In the genomic region with DNA sequence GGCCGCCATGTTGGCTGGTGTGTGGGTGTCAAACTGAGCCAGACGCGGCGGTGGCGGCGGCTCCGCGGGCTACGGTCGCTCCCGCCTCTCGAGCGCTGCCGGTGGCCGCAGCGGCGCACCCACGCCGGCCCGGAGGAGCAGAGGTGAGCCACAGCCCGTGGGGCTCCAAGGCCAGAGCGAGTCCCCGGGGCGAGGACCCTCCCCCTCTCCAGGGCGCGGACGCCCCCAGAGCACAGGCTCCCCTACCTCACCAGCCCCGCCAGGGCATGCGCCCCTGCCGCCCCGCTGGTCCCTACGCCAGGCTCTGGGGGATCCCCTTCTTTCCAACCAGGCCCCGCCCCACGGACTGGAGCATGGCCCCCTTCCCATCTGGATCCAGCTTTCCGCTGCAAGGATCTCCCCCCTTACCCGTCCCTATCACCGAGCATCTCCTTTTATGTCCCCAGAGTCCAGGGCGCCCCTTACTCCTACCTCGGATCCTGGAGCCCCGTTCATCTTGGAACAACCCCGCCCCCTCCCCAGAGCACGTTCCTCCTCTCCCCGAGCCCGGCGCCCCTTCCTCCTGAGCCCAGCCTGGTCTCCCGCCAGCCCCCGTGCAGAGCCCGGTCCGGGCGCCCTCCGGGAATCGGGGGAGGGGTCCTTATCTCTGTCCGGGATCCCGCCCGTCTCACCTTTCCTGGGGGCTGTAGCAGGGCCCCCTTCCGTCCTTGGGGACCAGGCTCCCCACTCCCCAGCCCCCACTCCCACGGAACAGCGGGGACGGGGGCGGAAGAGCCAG, we compare ENCODE assay signal across 8 cellular contexts. TPM values are rescaled to one million over a fixed set of nuclear protein-coding genes. Genes with fewer than 3 reads are reported as not detected.
A peak's percentile ranks its signal among the peaks of the same experiment; 100 is the strongest.
DNase-seq lines count a peak whose midpoint lies in the region; ATAC-seq and TF ChIP-seq lines count a peak whose summit lies in the region.

No MANE protein-coding gene starts in this region.

- peaks cover 5% of the 10 kb centered on the region for H3K4me1 ChIP-seq in CD4-positive, alpha-beta memory T cell (ENCODE audit: insufficient read depth, low read length)
- H3K4me1 ChIP-seq in HUES6 (ENCODE audit: control insufficient read depth, insufficient read depth, low read length) = peaks cover 16% of the 10 kb centered on the region

- intact Hi-C loops in CD4-positive, alpha-beta memory T cell (cut with micrococcal nuclease) = no loop called here

- TF ChIP-seq CTCF in fibroblast of villous mesenchyme (IDR thresholded peaks at IDR 0.05; ENCODE audit: insufficient read depth, low read depth, low read length) (peak; percentile 15), osteocyte (IDR thresholded peaks at IDR 0.05) (no peak)

- no peaks in the 10 kb centered on the region for H3K27me3 ChIP-seq in CD4-positive, alpha-beta memory T cell (ENCODE audit: insufficient read depth, low read length)
- H3K27me3 ChIP-seq in HUES6 (ENCODE audit: control insufficient read depth, insufficient read depth, low read length) = no peaks in the 10 kb centered on the region

- no peaks in the 10 kb centered on the region for H3K9me3 Mint-ChIP-seq in CD4-positive, alpha-beta memory T cell
- H3K9me3 Mint-ChIP-seq in osteocyte (ENCODE audit: unreplicated experiment) = no peaks in the 10 kb centered on the region

- H3K9ac ChIP-seq in HUES6 (ENCODE audit: low read length) = peak overlapping the region; percentile 84

- H3K4me3 Mint-ChIP-seq in CD4-positive, alpha-beta memory T cell = peak overlapping the region; percentile 84 to 90 (median 85)
- peak overlapping the region; percentile 84 for H3K4me3 Mint-ChIP-seq in osteocyte (ENCODE audit: unreplicated experiment)

- peaks cover 0 to 10% (median 2%) of the 10 kb centered on the region in 4 donors for H3K4me1 Mint-ChIP-seq in CD4-positive, alpha-beta memory T cell
- H3K4me1 Mint-ChIP-seq in osteocyte (ENCODE audit: unreplicated experiment) = peaks cover 19% of the 10 kb centered on the region

- POLR2A ChIA-PET in CD4-positive, alpha-beta memory T cell (lab: Charles Lee; ENCODE audit: partially characterized antibody) = no interaction called here

- H3K36me3 Mint-ChIP-seq in CD4-positive, alpha-beta memory T cell = no peaks in the 10 kb centered on the region
- peaks cover 3% of the 10 kb centered on the region for H3K36me3 Mint-ChIP-seq in osteocyte (ENCODE audit: unreplicated experiment)

- H3K4me3 ChIP-seq in CD4-positive, alpha-beta memory T cell (ENCODE audit: low read length in 2 of 2) = peak overlapping the region; percentile 36 to 84
- H3K4me3 ChIP-seq in HUES6 (ENCODE audit: low read depth, low read length) = peak overlapping the region; percentile 94
- peak overlapping the region; percentile 97 for H3K4me3 ChIP-seq in fibroblast of villous mesenchyme (ENCODE audit: low read depth, low read length)

- no peaks in the 10 kb centered on the region for H3K36me3 ChIP-seq in CD4-positive, alpha-beta memory T cell (ENCODE audit: insufficient read depth, low read length)
- H3K36me3 ChIP-seq in HUES6 (ENCODE audit: control insufficient read depth, insufficient read depth, low read length) = no peaks in the 10 kb centered on the region

- ATAC-seq in GM19468 (IDR thresholded peaks at IDR 0.05; ENCODE audit: extremely low read depth, unreplicated experiment) = peak; percentile 14

- peak overlapping the region; percentile 41 for H3K27ac ChIP-seq in CD4-positive, alpha-beta memory T cell (ENCODE audit: low read depth, low read length)
- peak overlapping the region; percentile 73; the same call in 1 of the 2 replicates for H3K27ac ChIP-seq in HUES6 (ENCODE audit: low read depth, low read length)

- H3K27ac Mint-ChIP-seq in CD4-positive, alpha-beta memory T cell = peak overlapping the region in 3 of 7 donors; percentile 41 to 82 (median 52)
- H3K27ac Mint-ChIP-seq in osteocyte (ENCODE audit: unreplicated experiment) = no peak overlapping the region

- H3K27me3 Mint-ChIP-seq in CD4-positive, alpha-beta memory T cell = peaks cover 0 to 2% of the 10 kb centered on the region in 2 donors
- H3K27me3 Mint-ChIP-seq in osteocyte (ENCODE audit: unreplicated experiment) = no peaks in the 10 kb centered on the region

- CTCF ChIA-PET in CD4-positive, alpha-beta memory T cell (lab: Charles Lee; ENCODE audit: partially characterized antibody) = interaction anchor here (0.8 kb wide), 1 partner anchor 125 kb away, joined by 3 read pairs; a partner anchor contains a TSS

- H3K9me3 ChIP-seq in CD4-positive, alpha-beta memory T cell (ENCODE audit: control insufficient read depth in 1 of 2, low read length in 2 of 2) = no peaks in the 10 kb centered on the region
- H3K9me3 ChIP-seq in HUES6 (ENCODE audit: control insufficient read depth, insufficient read depth, low read depth, low read length) = no peaks in the 10 kb centered on the region

- DNase-seq in CD4-positive, alpha-beta memory T cell = peak in 4 of 5 donors; percentile 39 to 60 (median 54)
- peak; percentile 40 for DNase-seq in activated CD8-positive, alpha-beta memory T cell treated with anti-CD3 and anti-CD28 coated beads, Interleukin-2, amount 50 U/mL, for 4 hours
- DNase-seq in fibroblast of villous mesenchyme (ENCODE audit: low read depth) = no peak
- peak; percentile 85 for DNase-seq in osteocyte (ENCODE audit: extremely low spot score, unreplicated experiment)
- no peak for DNase-seq in NOMO-1 treated with DMSO at 0.1 percent for 48 hours (lab: John Stamatoyannopoulos, UW; ENCODE audit: unreplicated experiment)
- DNase-seq in cerebellum (ENCODE audit: low spot score) = no peak

RNA-seq across cellular contexts. Expression of a gene that starts 0.4 kb away (rescaled TPM):
- total RNA-seq in CD4-positive, alpha-beta memory T cell = 10 to 100 TPM in 1 of 2 experiments, 1 to 10 TPM in 1; 9.7 to 10.4 TPM
- polyA plus RNA-seq in CD4-positive, alpha-beta memory T cell = 10 to 100 TPM in 1 of 2 donors, 1 to 10 TPM in 1; 4.2 to 10.0 TPM
- total RNA-seq in fibroblast of villous mesenchyme = 25.4 and 30.2 TPM in 2 replicates
- total RNA-seq in osteocyte = 49.5 and 54.7 TPM in 2 replicates
- 65.4 TPM for total RNA-seq in cerebellum

Comparison
In these comparisons a context has a peak if more than half of its experiments do, and no peak if none do; other contexts are left out.
1. DNase-seq: peak in CD4-positive, alpha-beta memory T cell (4 of 5), activated CD8-positive, alpha-beta memory T cell treated with anti-CD3 and anti-CD28 coated beads, Interleukin-2, amount 50 U/mL, for 4 hours (single experiment) and osteocyte (single experiment); none in fibroblast of villous mesenchyme (single experiment), NOMO-1 treated with DMSO at 0.1 percent for 48 hours (single experiment) and cerebellum (single experiment).
2. Peak in every context shown above with its lines, with median percentiles within 50 percentile points of each other: H3K4me3 ChIP-seq.